In genomic region chr20:3890999-3891929, GRCh38 we compare ENCODE assay signal across 8 cellular contexts. TPM values are rescaled to one million over a fixed set of nuclear protein-coding genes. Genes with fewer than 3 reads are reported as not detected.
DNase-seq lines count a peak whose midpoint lies in the region; ATAC-seq and TF ChIP-seq lines count a peak whose summit lies in the region.

No MANE protein-coding gene starts in this region.

- no peaks in the 10 kb centered on the region for H3K9me3 ChIP-seq in Panc1 (ENCODE audit: control insufficient read depth, insufficient read depth, low read depth, low read length)

- H3K27me3 Mint-ChIP-seq in progenitor cell of endocrine pancreas: no peaks in the 10 kb centered on the region

- TF ChIP-seq POLR2A in GM18505 (IDR thresholded peaks at IDR 0.05; ENCODE audit: borderline replicate concordance, extremely low read depth, insufficient read depth, insufficient read length): no peak

- peaks cover 38% of the 10 kb centered on the region for H3K4me1 ChIP-seq in Panc1 (ENCODE audit: control insufficient read depth, insufficient read depth, low read length)

- intact Hi-C loops in Panc1 (cut with micrococcal nuclease; ENCODE audit: unreplicated experiment): loop anchor here (5.0 kb wide), 1 partner anchor 196 kb away; no protein-coding TSS in a partner anchor

- peaks cover 4% of the 10 kb centered on the region for H3K36me3 Mint-ChIP-seq in progenitor cell of endocrine pancreas (ENCODE audit: insufficient read depth)

- peaks cover 39% of the 10 kb centered on the region for H3K4me1 Mint-ChIP-seq in progenitor cell of endocrine pancreas (ENCODE audit: low read depth)

- peak overlapping the region; percentile 74 for H3K4me3 ChIP-seq in GM12864 (ENCODE audit: low read depth, low read length)
- H3K4me3 ChIP-seq in Panc1 (ENCODE audit: low read depth in 2 of 2, low read length in 2 of 2): peak overlapping the region; percentile 86 to 98

- H3K27me3 ChIP-seq in Panc1 (ENCODE audit: control insufficient read depth, insufficient read depth, low read length): no peaks in the 10 kb centered on the region

- no peak for DNase-seq in GM12864 (ENCODE audit: low read depth)
- no peak for DNase-seq in Panc1 (ENCODE audit: low read depth, low spot score)
- no peak for DNase-seq in progenitor cell of endocrine pancreas (ENCODE audit: low spot score, unreplicated experiment)
- DNase-seq in MV-4-11 (lab: John Stamatoyannopoulos, UW): no peak
- DNase-seq in NCI-H146 treated with DMSO at 0.1 percent for 48 hours (lab: John Stamatoyannopoulos, UW; ENCODE audit: unreplicated experiment): no peak
- DNase-seq in NCI-H510A treated with DMSO at 0.1 percent for 48 hours (lab: John Stamatoyannopoulos, UW): no peak

- H3K27ac Mint-ChIP-seq in progenitor cell of endocrine pancreas: peak overlapping the region; percentile 96

- ATAC-seq in Panc1 (no peak), esophagus mucosa (peak; percentile 22), GM18505 (IDR thresholded peaks at IDR 0.05; ENCODE audit: unreplicated experiment) (no peak)

- H3K4me3 Mint-ChIP-seq in progenitor cell of endocrine pancreas (ENCODE audit: low read depth): peak overlapping the region; percentile 94

- BruUV-seq in Panc1 (replicated peaks; lab: Mats Ljungman, UMichigan): no TSS peak

- in situ Hi-C loops in Panc1 (cut with HindIII; ENCODE audit: low pct_unique_long_range_greater_than_20kb, low sequenced_read_pairs): no loop called here

- CTCF ChIA-PET in Panc1 (lab: Charles Lee): interaction anchor here (1.1 kb wide), 1 partner anchor 12 kb away, joined by 4 read pairs; no protein-coding TSS in a partner anchor

- peak overlapping the region; percentile 98 for H3K27ac ChIP-seq in Panc1 (ENCODE audit: low read length)

- H3K9me3 Mint-ChIP-seq in progenitor cell of endocrine pancreas (ENCODE audit: low read depth): no peaks in the 10 kb centered on the region

- H3K36me3 ChIP-seq in Panc1 (ENCODE audit: control insufficient read depth, insufficient read depth, low read length): peaks cover 14% of the 10 kb centered on the region

- POLR2A ChIA-PET in Panc1 (lab: Charles Lee): interaction anchor here (0.5 to 0.6 kb wide), 3 partner anchors 28 to 369 kb away, joined by 3 to 8 read pairs (median 4); no protein-coding TSS in a partner anchor

- TF ChIP-seq CTCF in GM12864 (IDR thresholded peaks at IDR 0.05; ENCODE audit: low read depth, low read length, missing control alignments) (no peak), Panc1 (IDR thresholded peaks at IDR 0.05) (no peak), progenitor cell of endocrine pancreas (IDR thresholded peaks at IDR 0.05; ENCODE audit: unreplicated experiment) (no peak)

RNA-seq across cellular contexts. Expression of gene PANK2, which starts 2.1 kb away (rescaled TPM):
- total RNA-seq in Panc1 (2021; ENCODE audit: unreplicated experiment) (40.9 TPM), esophagus mucosa (26.2 TPM), progenitor cell of endocrine pancreas (53.8 and 57.6 TPM in 2 replicates)
- polyA plus RNA-seq in Panc1 (2012; ENCODE audit: insufficient read length): 25.0 TPM

RNA-seq across cellular contexts. Expression of gene MAVS, which starts 44.6 kb away (rescaled TPM):
- 32.3 TPM for total RNA-seq in Panc1 (2021; ENCODE audit: unreplicated experiment)
- polyA plus RNA-seq in Panc1 (2012; ENCODE audit: insufficient read length): 17.9 TPM
- 18.8 TPM for total RNA-seq in esophagus mucosa
- 42.2 and 43.8 TPM in 2 replicates for total RNA-seq in progenitor cell of endocrine pancreas
